ENCODE assay signal across 1 cellular context in genomic region chr6:107847844-107848802, GRCh38.
TF ChIP-seq lines count a peak whose summit lies in the region.

No MANE protein-coding gene starts in this region.

TF ChIP-seq in HepG2, 621 proteins besides CTCF, POLR2A, EP300 and RAD21 (continued from another document and continues in another):
- no peak for TF ChIP-seq ZNF740 (CRISPR knock-in tag; IDR thresholded peaks at IDR 0.05)
- TF ChIP-seq SOX6 (IDR thresholded peaks at IDR 0.05): no peak
- peak; percentile 57 for TF ChIP-seq SOX6 (CRISPR knock-in tag; IDR thresholded peaks at IDR 0.05)
- peak; percentile 39; the same call in 1 of the 2 replicates for TF ChIP-seq PHF8 (CRISPR knock-in tag; IDR thresholded peaks at IDR 0.05)
- no peak for TF ChIP-seq IRF1 (CRISPR knock-in tag; IDR thresholded peaks at IDR 0.05; ENCODE audit: low read depth)
- peak; percentile 58; the same call in 1 of the 2 replicates for TF ChIP-seq TSC22D2 (CRISPR knock-in tag; IDR thresholded peaks at IDR 0.05; ENCODE audit: borderline replicate concordance)
- TF ChIP-seq SMYD3 (CRISPR knock-in tag; IDR thresholded peaks at IDR 0.05): no peak
- TF ChIP-seq ZBTB7B (CRISPR knock-in tag; IDR thresholded peaks at IDR 0.05): peak; percentile 59; the same call in 1 of the 2 replicates
- TF ChIP-seq ZNF205 (CRISPR knock-in tag; IDR thresholded peaks at IDR 0.05): peak; percentile 29; the same call in 1 of the 2 replicates
- TF ChIP-seq BORCS8-MEF2B (CRISPR knock-in tag; IDR thresholded peaks at IDR 0.05): peak; percentile 33; the same call in 1 of the 2 replicates
- peak; percentile 87 for TF ChIP-seq ZNF263 (CRISPR knock-in tag; IDR thresholded peaks at IDR 0.05)
- 0 out of 2 replicates have a peak, but pooled peaks have one; percentile 43 for TF ChIP-seq JUN (CRISPR knock-in tag; IDR thresholded peaks at IDR 0.05)
- 0 out of 2 replicates have a peak, but pooled peaks have one; percentile 32 for TF ChIP-seq ETV6 (CRISPR knock-in tag; conservative IDR thresholded peaks at IDR 0.05)
- TF ChIP-seq ZNF34 (CRISPR knock-in tag; IDR thresholded peaks at IDR 0.05; ENCODE audit: borderline replicate concordance): 0 out of 2 replicates have a peak, but pooled peaks have one; percentile 50
- TF ChIP-seq NFKBIZ (CRISPR knock-in tag; IDR thresholded peaks at IDR 0.05): peak; percentile 63; the same call in 1 of the 2 replicates
- 0 out of 2 replicates have a peak, but pooled peaks have one; percentile 37 for TF ChIP-seq DMAP1 (CRISPR knock-in tag; IDR thresholded peaks at IDR 0.05)
- no peak for TF ChIP-seq ZFP82 (CRISPR knock-in tag; IDR thresholded peaks at IDR 0.05; ENCODE audit: borderline replicate concordance)
- no peak for TF ChIP-seq HNF1A (IDR thresholded peaks at IDR 0.05; ENCODE audit: low read depth)
- no peak; the same call in 1 of the 2 replicates for TF ChIP-seq HNF1A (CRISPR knock-in tag; IDR thresholded peaks at IDR 0.05; ENCODE audit: borderline replicate concordance)
- peak; percentile 84; the same call in 1 of the 2 replicates for TF ChIP-seq ZNF343 (CRISPR knock-in tag; IDR thresholded peaks at IDR 0.05)
- TF ChIP-seq IRF2 (CRISPR knock-in tag; IDR thresholded peaks at IDR 0.05): peak; percentile 52; the same call in 1 of the 2 replicates
- no peak; the same call in 1 of the 2 replicates for TF ChIP-seq GATAD1 (CRISPR knock-in tag; IDR thresholded peaks at IDR 0.05)
- TF ChIP-seq ZNF749 (CRISPR knock-in tag; IDR thresholded peaks at IDR 0.05; ENCODE audit: borderline replicate concordance): peak; percentile 59; the same call in 1 of the 2 replicates
- peak; percentile 35; the same call in 1 of the 2 replicates for TF ChIP-seq FOSL2 (CRISPR knock-in tag; IDR thresholded peaks at IDR 0.05)
- TF ChIP-seq ZMYM2 (CRISPR knock-in tag; IDR thresholded peaks at IDR 0.05): 0 out of 2 replicates have a peak, but pooled peaks have one; percentile 31
- TF ChIP-seq NFKB2 (CRISPR knock-in tag; IDR thresholded peaks at IDR 0.05; ENCODE audit: borderline replicate concordance): peak; percentile 83
- peak; percentile 88; the same call in 1 of the 2 replicates for TF ChIP-seq KDM2A (CRISPR knock-in tag; IDR thresholded peaks at IDR 0.05; ENCODE audit: borderline replicate concordance, low read depth)
- 0 out of 2 replicates have a peak, but pooled peaks have one; percentile 35 for TF ChIP-seq ZNF766 (CRISPR knock-in tag; IDR thresholded peaks at IDR 0.05; ENCODE audit: borderline replicate concordance)
- TF ChIP-seq KLF15 (CRISPR knock-in tag; IDR thresholded peaks at IDR 0.05; ENCODE audit: borderline replicate concordance): no peak
- TF ChIP-seq ZFX (CRISPR knock-in tag; IDR thresholded peaks at IDR 0.05; ENCODE audit: low read depth): peak; percentile 30; the same call in 1 of the 2 replicates
- TF ChIP-seq HNRNPLL (IDR thresholded peaks at IDR 0.05; ENCODE audit: low read depth, low read length, poor library complexity, severe bottlenecking): peak; percentile 20
- no peak for TF ChIP-seq ZNF121 (CRISPR knock-in tag; IDR thresholded peaks at IDR 0.05)
- no peak; the same call in 1 of the 2 replicates for TF ChIP-seq ARID4A (CRISPR knock-in tag; IDR thresholded peaks at IDR 0.05; ENCODE audit: borderline replicate concordance)
- peak; percentile 25; the same call in 1 of the 2 replicates for TF ChIP-seq ZNF451 (CRISPR knock-in tag; IDR thresholded peaks at IDR 0.05)
- TF ChIP-seq MTF1 (CRISPR knock-in tag; IDR thresholded peaks at IDR 0.05): no peak
- peak; percentile 63; the same call in 1 of the 2 replicates for TF ChIP-seq MAZ (IDR thresholded peaks at IDR 0.05; ENCODE audit: borderline replicate concordance, low read depth, low read length)
- peak; percentile 68 for TF ChIP-seq MAZ (CRISPR knock-in tag; IDR thresholded peaks at IDR 0.05; ENCODE audit: low read depth)
- TF ChIP-seq ZNF615 (CRISPR knock-in tag; IDR thresholded peaks at IDR 0.05; ENCODE audit: borderline replicate concordance): no peak
- TF ChIP-seq LCORL (IDR thresholded peaks at IDR 0.05): no peak
- TF ChIP-seq LCORL (CRISPR knock-in tag; IDR thresholded peaks at IDR 0.05): no peak
- TF ChIP-seq ZBTB26 (CRISPR knock-in tag; IDR thresholded peaks at IDR 0.05; ENCODE audit: borderline replicate concordance): no peak
- TF ChIP-seq ZNF598 (CRISPR knock-in tag; IDR thresholded peaks at IDR 0.05; ENCODE audit: borderline replicate concordance): peak; percentile 52; the same call in 1 of the 2 replicates
- no peak for TF ChIP-seq ATF6 (CRISPR knock-in tag; conservative IDR thresholded peaks at IDR 0.05)
- no peak for TF ChIP-seq SRF (IDR thresholded peaks at IDR 0.05; ENCODE audit: low read depth, low read length)
- peak; percentile 68; the same call in 1 of the 2 replicates for TF ChIP-seq MEIS1 (CRISPR knock-in tag; IDR thresholded peaks at IDR 0.05; ENCODE audit: borderline replicate concordance)
- peak; percentile 85; the same call in 1 of the 2 replicates for TF ChIP-seq KDM3A (CRISPR knock-in tag; IDR thresholded peaks at IDR 0.05; ENCODE audit: low read depth)
- peak; percentile 63; the same call in 1 of the 2 replicates for TF ChIP-seq UBTF (CRISPR knock-in tag; IDR thresholded peaks at IDR 0.05)
- TF ChIP-seq SNRNP70 (IDR thresholded peaks at IDR 0.05; ENCODE audit: low read depth, low read length): no peak
- TF ChIP-seq ZNF572 (CRISPR knock-in tag; IDR thresholded peaks at IDR 0.05): 0 out of 2 replicates have a peak, but pooled peaks have one; percentile 46
- peak; percentile 58; the same call in 1 of the 2 replicates for TF ChIP-seq TFDP2 (CRISPR knock-in tag; IDR thresholded peaks at IDR 0.05)
- no peak for TF ChIP-seq MBD4 (IDR thresholded peaks at IDR 0.05; ENCODE audit: borderline replicate concordance, low read length)
